Comparison of ENCODE assay signal across 18 cellular contexts in genomic region chr20:48999890-49000870, GRCh38. TPM values are rescaled to one million over a fixed set of nuclear protein-coding genes. Genes with fewer than 3 reads are reported as not detected.
DNase-seq lines count a peak whose midpoint lies in the region; FAIRE-seq and TF ChIP-seq lines count a peak whose summit lies in the region.
"Had no signal": no experiment of that assay in that cellular context is flagged by ENCODE, and none has a peak within 500 bp of the region (broad histone marks: within the 10 kb centered on the region; RNA-seq: fewer than 3 reads in every experiment).

No MANE protein-coding gene starts in this region.

- TF ChIP-seq CTCF in HFFc6 (IDR thresholded peaks at IDR 0.05) (no peak), epithelial cell of esophagus (IDR thresholded peaks at IDR 0.05; ENCODE audit: insufficient read depth, low read depth, low read length, missing control alignments) (no peak)

- FAIRE-seq in GM12892 (lab: Jason Lieb, UNC) = no peak
- FAIRE-seq: D721Med, H54 had no signal

- H3K9me3 Mint-ChIP-seq in HFFc6 = no peaks in the 10 kb centered on the region
- H3K9me3 Mint-ChIP-seq: activated CD8-positive, alpha-beta T cell treated with anti-CD3 and anti-CD28 coated beads for 36 hours; activated T-helper 2 cell treated with anti-CD3 and anti-CD28 coated beads, Interferon-gamma antibody, Interleukin-2, Interleukin-4, amounts not matched to agents 10 μg/mL and 5 μg/mL and 100 μg/mL, durations not matched to agents 14 hours and 24 hours and 36 hours had no signal

- no peak overlapping the region for H3K4me3 Mint-ChIP-seq in HFFc6
- H3K4me3 Mint-ChIP-seq: activated CD8-positive, alpha-beta T cell treated with anti-CD3 and anti-CD28 coated beads for 36 hours had no signal

- peaks cover 13% of the 10 kb centered on the region for H3K36me3 Mint-ChIP-seq in HFFc6 (ENCODE audit: low read depth)

- no peak for TF ChIP-seq POLR2A in GM12892 (IDR thresholded peaks at IDR 0.05; ENCODE audit: low read depth, low read length)

- DNase-seq in HFFc6 = no peak
- DNase-seq in NCI-H748 (lab: John Stamatoyannopoulos, UW; ENCODE audit: unreplicated experiment) = peak; percentile 76
- peak; percentile 84 for DNase-seq in epithelial cell of esophagus (ENCODE audit: low read depth)
- peak; percentile 36 for DNase-seq in midbrain (lab: John Stamatoyannopoulos, UW)
- DNase-seq in GM12892 (ENCODE audit: insufficient read length) = no peak
- DNase-seq in activated CD4-positive, CD25-positive, alpha-beta regulatory T cell (lab: John Stamatoyannopoulos, UW) = no peak
- DNase-seq in NCI-H1092 (lab: John Stamatoyannopoulos, UW) = no peak
- no peak for DNase-seq in NCI-H524 treated with DMSO at 0.1 percent for 48 hours (lab: John Stamatoyannopoulos, UW)
- DNase-seq: activated CD8-positive, alpha-beta T cell treated with anti-CD3 and anti-CD28 coated beads for 36 hours; amniotic stem cell; cortex of kidney; left cardiac atrium; NCI-H2029; NCI-H82; tibial artery had no signal

- H3K4me1 Mint-ChIP-seq in HFFc6 (ENCODE audit: low read depth) = peaks cover 5% of the 10 kb centered on the region; the same call in 1 of the 2 replicates

- no peak overlapping the region for H3K4me3 ChIP-seq in epithelial cell of esophagus (ENCODE audit: low read length)
- H3K4me3 ChIP-seq: tibial artery had no signal

- H3K27me3 Mint-ChIP-seq in HFFc6 (ENCODE audit: insufficient read depth) = no peaks in the 10 kb centered on the region
- H3K27me3 Mint-ChIP-seq: activated CD8-positive, alpha-beta T cell treated with anti-CD3 and anti-CD28 coated beads for 36 hours had no signal

- peak overlapping the region; percentile 42; the same call in 1 of the 2 replicates for H3K27ac Mint-ChIP-seq in HFFc6
- H3K27ac Mint-ChIP-seq: activated CD8-positive, alpha-beta T cell treated with anti-CD3 and anti-CD28 coated beads for 36 hours; activated T-helper 2 cell treated with anti-CD3 and anti-CD28 coated beads, Interferon-gamma antibody, Interleukin-2, Interleukin-4, amounts not matched to agents 10 μg/mL and 5 μg/mL and 100 μg/mL, durations not matched to agents 14 hours and 24 hours and 36 hours had no signal

RNA-seq across cellular contexts. Expression of gene CSE1L, which starts 45.9 kb away (rescaled TPM):
- 100 to 1,000 TPM in 4 of 6 experiments, 10 to 100 TPM in 2; 77.7 to 118 (median 106) TPM for total RNA-seq in HFFc6 (2021; fragmentation: NEBNext Ultra II Directional; extraction: Animal tissue kit (Norgen Biotek cat#: 25700))
- 62.6 TPM for polyA plus RNA-seq in GM12892 (2012; ENCODE audit: missing spikeins)

Comparison
In these comparisons a context has a peak if more than half of its experiments do, and no peak if none do; other contexts are left out.
1. DNase-seq: peak in NCI-H748 (single experiment), epithelial cell of esophagus (single experiment) and midbrain (single experiment); none in HFFc6 (single experiment), GM12892 (single experiment), activated CD4-positive, CD25-positive, alpha-beta regulatory T cell (0 of 4), NCI-H1092 (single experiment) and NCI-H524 treated with DMSO at 0.1 percent for 48 hours (single experiment).